ENCODE assay signal across 8 cellular contexts in the genomic region with DNA sequence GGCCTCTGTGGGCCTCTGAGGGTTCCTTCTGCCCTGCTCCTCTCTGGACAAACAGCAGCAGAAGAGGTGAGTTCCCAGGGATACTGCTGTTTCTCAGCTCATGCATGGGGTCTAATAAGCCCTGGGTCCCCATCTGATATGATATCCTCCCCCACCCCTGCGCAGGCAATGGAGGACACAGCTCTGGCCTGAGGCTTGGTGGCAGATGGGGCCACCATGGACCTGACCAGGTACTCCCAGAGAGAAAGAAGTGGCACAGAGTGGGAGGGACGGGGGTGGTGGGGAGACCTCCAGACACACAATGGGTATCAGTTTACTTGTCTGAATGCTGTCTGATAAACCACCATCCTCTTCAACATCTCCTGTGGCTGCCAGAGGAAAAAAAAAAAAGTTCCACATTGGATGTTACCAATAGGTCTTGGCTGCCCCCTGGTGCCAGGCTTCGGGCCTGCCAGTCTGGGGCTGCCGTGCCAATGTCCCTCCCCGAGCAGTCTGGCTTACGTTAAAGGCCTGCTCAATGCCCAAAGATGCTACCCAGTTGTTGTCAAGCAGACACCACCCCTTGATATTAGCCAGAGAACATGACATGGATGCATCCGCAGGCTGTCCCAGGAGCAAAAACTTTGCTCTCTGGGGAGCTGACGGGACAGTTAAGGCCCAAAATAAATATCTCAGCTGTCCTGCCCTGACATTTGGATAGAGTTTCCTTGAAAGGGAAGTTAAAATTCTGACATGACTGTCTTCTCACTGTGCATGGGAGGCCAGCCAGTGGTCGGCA. TPM values are rescaled to one million over a fixed set of nuclear protein-coding genes. Genes with fewer than 3 reads are reported as not detected.
DNase-seq lines count a peak whose midpoint lies in the region; ATAC-seq and FAIRE-seq lines count a peak whose summit lies in the region.

No MANE protein-coding gene starts in this region.

- H3K36me3 Mint-ChIP-seq in effector memory CD8-positive, alpha-beta T cell (ENCODE audit: insufficient read depth), result no peaks in the 10 kb centered on the region

- H3K4me3 Mint-ChIP-seq in effector memory CD8-positive, alpha-beta T cell, result no peak overlapping the region

- H3K9me3 Mint-ChIP-seq in effector memory CD8-positive, alpha-beta T cell, result no peaks in the 10 kb centered on the region

- peaks cover 10 to 25% of the 10 kb centered on the region in 2 donors for H3K27me3 Mint-ChIP-seq in effector memory CD8-positive, alpha-beta T cell

- peak; percentile 87 for ATAC-seq in effector memory CD8-positive, alpha-beta T cell (replicated peaks)

- peaks cover 0 to 2% of the 10 kb centered on the region in 2 donors for H3K4me1 Mint-ChIP-seq in effector memory CD8-positive, alpha-beta T cell (ENCODE audit: low read depth in 2 of 2)

- peak; percentile 93 for DNase-seq in 8988T
- peak; percentile 60 for DNase-seq in GM18507 (ENCODE audit: extremely low spot score, insufficient read length, low read depth)
- DNase-seq in HT-29 (ENCODE audit: low spot score), result peak; percentile 89
- DNase-seq in NCI-H82 (lab: John Stamatoyannopoulos, UW), result peak; percentile 85
- DNase-seq in activated CD8-positive, alpha-beta memory T cell treated with anti-CD3 and anti-CD28 coated beads for 4 hours (ENCODE audit: low read depth in 2 of 2), result peak; percentile 49 to 56
- peak; percentile 75 to 80 (median 79) for DNase-seq in effector memory CD8-positive, alpha-beta T cell
- peak; percentile 57 for DNase-seq in middle frontal gyrus (ENCODE audit: extremely low spot score, low spot score)
- DNase-seq in stimulated activated CD8-positive, alpha-beta memory T cell treated with anti-CD3 and anti-CD28 coated beads, Interleukin-4, amount 100 ng/mL, for 24 hours (ENCODE audit: low read depth), result peak; percentile 72

- no peak overlapping the region for H3K27ac Mint-ChIP-seq in effector memory CD8-positive, alpha-beta T cell

- peak; percentile 67 for FAIRE-seq in GM18507 (lab: Jason Lieb, UNC)

RNA-seq across cellular contexts. Expression of a gene that starts 27.9 kb away (rescaled TPM):
- 0.08 and 0.52 TPM in 2 replicates for total RNA-seq in HT-29 (2014; rRNA removed; shearing (Covaris generic))

RNA-seq across cellular contexts. Expression of a gene that starts 39.7 kb away (rescaled TPM):
- 78.0 and 86.2 TPM in 2 replicates for total RNA-seq in HT-29 (2014; rRNA removed; shearing (Covaris generic))

RNA-seq across cellular contexts. Expression of a gene that starts 42.5 kb away (rescaled TPM):
- not detected in 2 replicates for total RNA-seq in HT-29 (2014; rRNA removed; shearing (Covaris generic))

Comparison
In these comparisons a context has a peak if more than half of its experiments do, and no peak if none do; other contexts are left out.
1. Peak in every context shown above with its lines: DNase-seq and ATAC-seq.